In genomic region chr19:41234512-41235208, GRCh38 we compare ENCODE assay signal across 2 cellular contexts.
TF ChIP-seq lines count a peak whose summit lies in the region.

No MANE protein-coding gene starts in this region.

TF ChIP-seq in HEK293, 187 proteins besides CTCF, POLR2A, EP300 and RAD21 (continued from another document):
- no peak for TF ChIP-seq ZNF302 (tag by site-specific recombination; IDR thresholded peaks at IDR 0.05; ENCODE audit: low read depth)

TF ChIP-seq in H1, 55 proteins besides CTCF, POLR2A, EP300 and RAD21 (continued from another document):
- TF ChIP-seq GABPA (IDR thresholded peaks at IDR 0.05; ENCODE audit: borderline replicate concordance, insufficient read depth, low read length) (no peak), CBX5 (IDR thresholded peaks at IDR 0.05; ENCODE audit: low read depth, low read length) (no peak)
